24 cellular contexts compared by ENCODE assay signal in genomic region chr18:63037491-63037890, GRCh38.
"Had no signal": no experiment of that assay in that cellular context is flagged by ENCODE, and none has a peak within 500 bp of the region (broad histone marks: within the 10 kb centered on the region; RNA-seq: fewer than 3 reads in every experiment).

No MANE protein-coding gene starts in this region.

- DNase-seq: stimulated activated CD4-positive, alpha-beta T cell treated with anti-CD3 and anti-CD28 coated beads, Interleukin-2, amount 100 ng/mL, for 48 hours; stimulated activated CD4-positive, alpha-beta T cell treated with anti-CD3 and anti-CD28 coated beads, Interleukin-4, amount 100 ng/mL, for 1 hour; stimulated activated CD4-positive, alpha-beta T cell treated with anti-CD3 and anti-CD28 coated beads, Interleukin-4, amount 100 ng/mL, for 24 hours; stimulated activated CD4-positive, alpha-beta T cell treated with anti-CD3 and anti-CD28 coated beads, Interleukin-4, amount 100 ng/mL, for 4 hours; stimulated activated CD8-positive, alpha-beta memory T cell treated with anti-CD3 and anti-CD28 coated beads, Interleukin-4, amount 100 ng/mL, for 48 hours; stimulated activated naive B cell treated with anti-CD40 and anti-IgM and Interleukin-4, amounts not matched to agents 10 μg/mL and 1 μg/mL and 100 μg/mL, for 72 hours; stimulated activated naive CD4-positive, alpha-beta T cell; stimulated activated naive CD4-positive, alpha-beta T cell treated with Interleukin-2 at 50 U/mL for 16 hours; stimulated activated naive CD8-positive, alpha-beta T cell treated with anti-CD3 and anti-CD28 coated beads, Interleukin-15, amount 100 ng/mL, for 72 hours; stimulated activated naive CD8-positive, alpha-beta T cell treated with anti-CD3 and anti-CD28 coated beads, Interleukin-15, Interleukin-2, amounts not matched to agents 100 U/mL and 50 U/mL, for 24 hours; stomach; substantia nigra; testis; thyroid gland; tibial artery; transverse colon; trophoblast cell; upper lobe of left lung; upper lobe of right lung; uterus had no signal

- H3K4me3 ChIP-seq: stomach, suprapubic skin, testis, thoracic aorta, thyroid gland, tibial artery, tibial nerve, transverse colon, upper lobe of left lung, upper lobe of right lung, uterus, vagina had no signal
